ENCODE assay signal across 19 cellular contexts in the genomic region with DNA sequence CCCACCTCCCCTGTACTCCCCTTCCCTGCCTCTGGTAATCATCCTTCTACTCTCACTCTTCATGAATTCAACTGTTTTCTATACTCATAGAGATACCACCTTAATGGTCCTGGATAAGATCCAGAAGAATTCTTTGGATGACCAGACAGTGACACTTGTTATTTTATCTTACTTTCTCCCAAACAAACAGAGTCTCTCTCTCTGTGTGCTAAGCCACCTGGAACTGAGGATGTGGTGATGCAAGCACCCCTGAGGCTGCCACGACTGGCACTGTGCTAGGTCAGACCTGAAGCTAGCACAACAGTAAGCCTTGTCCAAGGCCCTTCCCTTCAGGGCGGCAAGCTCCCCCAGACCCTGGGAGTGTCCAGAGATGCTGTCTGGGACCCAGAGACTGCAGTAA.
DNase-seq lines count a peak whose midpoint lies in the region; ATAC-seq and TF ChIP-seq lines count a peak whose summit lies in the region.
"Had no signal": no experiment of that assay in that cellular context is flagged by ENCODE, and none has a peak within 500 bp of the region (broad histone marks: within the 10 kb centered on the region; RNA-seq: fewer than 3 reads in every experiment).

No MANE protein-coding gene starts in this region.

- WGBS in psoas muscle, 3 donors, result 77 to 82% (median 80%) methylated on average over 2 of the region's 2 CpGs

- DNase-seq in DMS53 (lab: John Stamatoyannopoulos, UW) (peak; percentile 76), M059J (ENCODE audit: low read depth) (peak; percentile 78), choroid plexus epithelial cell (ENCODE audit: low read depth) (peak; percentile 82), non-pigmented ciliary epithelial cell (ENCODE audit: low read depth) (peak; percentile 59), OCI-M2 (lab: John Stamatoyannopoulos, UW; ENCODE audit: unreplicated experiment) (no peak), SW 1271 (lab: John Stamatoyannopoulos, UW) (no peak), psoas muscle (no peak), activated T-cell treated with anti-CD3 and anti-CD28 coated beads for 4 hours (no peak)
- DNase-seq: activated CD4-positive, CD25-positive, alpha-beta regulatory T cell; activated CD8-positive, alpha-beta T cell treated with anti-CD3 and anti-CD28 coated beads, Interleukin-2, amount 10 ng/mL, durations not matched to agents 7 days and 5 days; activated naive CD4-positive, alpha-beta T cell treated with anti-CD3 and anti-CD28 coated beads, Interleukin-2, amount 10 ng/mL, durations not matched to agents 7 days and 5 days; activated T-cell treated with anti-CD3 and anti-CD28 coated beads, Interleukin-2, amount 50 U/mL, for 48 hours; CD4-positive, alpha-beta memory T cell; cortex of kidney; DMS79 treated with DMSO at 0.1 percent for 48 hours; foreskin melanocyte; NCI-H1105; NCI-H526 treated with DMSO at 0.1 percent for 48 hours had no signal

- H3K27ac ChIP-seq in psoas muscle, result no peak overlapping the region
- H3K27ac ChIP-seq: left lung had no signal

- H3K4me1 ChIP-seq in psoas muscle, result no peaks in the 10 kb centered on the region
- H3K4me1 ChIP-seq: left lung had no signal

- no peaks in the 10 kb centered on the region for H3K36me3 ChIP-seq in psoas muscle (ENCODE audit: insufficient read depth in 1 of 2, low read depth in 1 of 2)
- H3K36me3 ChIP-seq: left lung had no signal

- H3K4me3 ChIP-seq in choroid plexus epithelial cell (ENCODE audit: low read depth, low read length) (no peak overlapping the region), psoas muscle (no peak overlapping the region)
- H3K4me3 ChIP-seq: left lung had no signal

- TF ChIP-seq CTCF in choroid plexus epithelial cell (conservative IDR thresholded peaks at IDR 0.05; ENCODE audit: low read depth, low read length) (no peak), psoas muscle (IDR thresholded peaks at IDR 0.05) (no peak)

- intact Hi-C loops in psoas muscle (cut with DNase I), result no loop called here

- H3K9me3 ChIP-seq in psoas muscle, result no peaks in the 10 kb centered on the region
- H3K9me3 ChIP-seq: left lung had no signal

- H3K27me3 ChIP-seq in psoas muscle (ENCODE audit: insufficient read depth in 3 of 3, low read length in 2 of 3), result no peaks in the 10 kb centered on the region
- H3K27me3 ChIP-seq: left lung had no signal

- no peak for ATAC-seq in psoas muscle
- ATAC-seq: activated CD8-positive, alpha-beta T cell treated with anti-CD3 and anti-CD28 coated beads, Interleukin-2, amount 10 ng/mL, durations not matched to agents 7 days and 5 days; left lung had no signal

Comparison
In these comparisons a context has a peak if more than half of its experiments do, and no peak if none do; other contexts are left out.
1. DNase-seq: peak in DMS53 (single experiment), M059J (single experiment), choroid plexus epithelial cell (single experiment) and non-pigmented ciliary epithelial cell (single experiment); none in OCI-M2 (single experiment), SW 1271 (0 of 2), psoas muscle (0 of 2) and activated T-cell treated with anti-CD3 and anti-CD28 coated beads for 4 hours (single experiment).